In genomic region chr15:38885001-38885400, GRCh38 we compare ENCODE assay signal across 17 cellular contexts.
DNase-seq lines count a peak whose midpoint lies in the region; ATAC-seq, FAIRE-seq and TF ChIP-seq lines count a peak whose summit lies in the region.
"Had no signal": no experiment of that assay in that cellular context is flagged by ENCODE, and none has a peak within 500 bp of the region (broad histone marks: within the 10 kb centered on the region; RNA-seq: fewer than 3 reads in every experiment).

No MANE protein-coding gene starts in this region.

- H3K56ac ChIP-seq in IMR-90 (ENCODE audit: extremely low read depth, insufficient read depth, low read length), result peak overlapping the region; percentile 85; the same call in 1 of the 2 replicates

- H3K9me3 ChIP-seq in A549, result no peaks in the 10 kb centered on the region
- H3K9me3 ChIP-seq in IMR-90 (ENCODE audit: control insufficient read depth, insufficient read depth, low read length), result no peaks in the 10 kb centered on the region
- H3K9me3 ChIP-seq: Caco-2 had no signal

- H3K4me2 ChIP-seq in A549, result peak overlapping the region; percentile 74
- H3K4me2 ChIP-seq in IMR-90 (ENCODE audit: low read depth, low read length), result peak overlapping the region; percentile 35

- H3K36me3 Mint-ChIP-seq in chondrocyte (ENCODE audit: low read depth), result no peaks in the 10 kb centered on the region
- H3K36me3 Mint-ChIP-seq: activated naive CD4-positive, alpha-beta T cell treated with anti-CD3 and anti-CD28 coated beads, Interleukin-2, amount 10 ng/mL, durations not matched to agents 7 days and 5 days had no signal

- peaks cover 0 to 5% of the 10 kb centered on the region in 2 experiments; a peak in 2 of 4 replicates for H3K79me1 ChIP-seq in IMR-90 (ENCODE audit: low read depth in 1 of 2, low read length in 2 of 2)

- H4K20me1 ChIP-seq in IMR-90 (ENCODE audit: insufficient read depth, low read length), result no peaks in the 10 kb centered on the region

- FAIRE-seq in A549 (lab: Jason Lieb, UNC), result no peak
- FAIRE-seq: bronchial epithelial cell had no signal

- H3K27ac ChIP-seq in A549 (peak overlapping the region; percentile 81 to 93), IMR-90 (ENCODE audit: insufficient read depth, low read length) (peak overlapping the region; percentile 97)

- CTCF ChIA-PET in A549 (lab: Yijun Ruan, JAX), result interaction anchor here (1.4 kb wide), 1 partner anchor 68 kb away, joined by 7 read pairs; no protein-coding TSS in a partner anchor
- CTCF ChIA-PET in IMR-90 (lab: Yijun Ruan, JAX), result no interaction called here

- peak overlapping the region; percentile 93 for H3K18ac ChIP-seq in IMR-90 (ENCODE audit: low read depth, low read length)

- H3K27ac Mint-ChIP-seq in chondrocyte (ENCODE audit: unreplicated experiment), result peak overlapping the region; percentile 74
- H3K27ac Mint-ChIP-seq: activated naive CD4-positive, alpha-beta T cell treated with anti-CD3 and anti-CD28 coated beads, Interleukin-2, amount 10 ng/mL, durations not matched to agents 7 days and 5 days had no signal

- peak overlapping the region; percentile 47 for H2BK20ac ChIP-seq in IMR-90 (ENCODE audit: low read depth, low read length)

- H3K4me1 Mint-ChIP-seq in chondrocyte (ENCODE audit: low read depth), result peaks cover 71% of the 10 kb centered on the region

- peak overlapping the region; percentile 79; the same call in 1 of the 2 replicates for H2AK5ac ChIP-seq in IMR-90 (ENCODE audit: low read depth, low read length)

- peak overlapping the region; percentile 70; the same call in 1 of the 2 replicates for H3K23ac ChIP-seq in IMR-90 (ENCODE audit: low read depth, low read length)

- peak overlapping the region; percentile 53 for H3K4ac ChIP-seq in IMR-90 (ENCODE audit: low read depth, low read length)

- no peaks in the 10 kb centered on the region for H3K27me3 ChIP-seq in IMR-90 (ENCODE audit: control insufficient read depth, insufficient read depth, low read length)

- peak in 1 of 2 experiments; percentile 63 for DNase-seq in A549 (ENCODE audit: low read depth in 1 of 2, low spot score in 1 of 2)
- peak; percentile 48 for DNase-seq in IMR-90
- no peak for DNase-seq in chondrocyte (ENCODE audit: low spot score)
- DNase-seq in kidney glomerular epithelial cell (lab: John Stamatoyannopoulos, UW), result peak; percentile 51
- DNase-seq in activated naive CD4-positive, alpha-beta T cell treated with Interleukin-2 at 50 U/mL for 16 hours, result no peak
- no peak for DNase-seq in stimulated activated CD4-positive, alpha-beta T cell treated with anti-CD3 and anti-CD28 coated beads, Interleukin-4, amount 100 ng/mL, for 1 hour
- DNase-seq: activated CD4-positive, alpha-beta T cell treated with anti-CD3 and anti-CD28 coated beads for 4 hours; activated CD8-positive, alpha-beta memory T cell treated with anti-CD3 and anti-CD28 coated beads, Interleukin-2, amount 50 U/mL, for 48 hours; activated naive CD4-positive, alpha-beta T cell treated with anti-CD3 and anti-CD28 coated beads, Interleukin-2, amount 10 ng/mL, durations not matched to agents 7 days and 5 days; Caco-2; NCI-H1048; NCI-H2171; posterior cingulate gyrus; T-helper 9 cell had no signal

- H2AK9ac ChIP-seq in IMR-90 (replicated peaks; ENCODE audit: low read depth, low read length, poor library complexity), result no peak overlapping the region

- intact Hi-C loops in IMR-90 (cut with micrococcal nuclease), result no loop called here

- no peaks in the 10 kb centered on the region for H3K36me3 ChIP-seq in IMR-90 (ENCODE audit: control insufficient read depth, insufficient read depth, low read length)

- TF ChIP-seq RAD21 in A549 (conservative IDR thresholded peaks at IDR 0.05 in 1 of 2, IDR thresholded peaks at IDR 0.05 in 1 of 2), result no peak; a peak in 1 of 5 replicates
- TF ChIP-seq RAD21 in IMR-90 (IDR thresholded peaks at IDR 0.05; ENCODE audit: low read length), result no peak

- ATAC-seq in A549 (peak in 1 of 2 experiments; percentile 52; a peak in 3 of 6 replicates), IMR-90 (ENCODE audit: low read depth) (no peak), GM21528 (IDR thresholded peaks at IDR 0.05; ENCODE audit: low FRiP score, unreplicated experiment) (no peak), HG03135 (IDR thresholded peaks at IDR 0.05; ENCODE audit: unreplicated experiment) (no peak)

- H2BK120ac ChIP-seq in IMR-90 (ENCODE audit: low read depth, low read length), result peak overlapping the region; percentile 83

- H4K8ac ChIP-seq in IMR-90 (ENCODE audit: low read depth in 2 of 2, low read length in 2 of 2), result peak overlapping the region; percentile 78 to 80

- POLR2A ChIA-PET in A549 (lab: Yijun Ruan, JAX) (no interaction called here), IMR-90 (lab: Charles Lee; ENCODE audit: unreplicated experiment) (interaction anchor here (0.6 to 1.3 kb wide), 2 partner anchors 21 to 662 kb away, joined by 3 to 5 read pairs; no protein-coding TSS in a partner anchor)

- in situ Hi-C loops in IMR-90 (cut with MboI; ENCODE audit: low sequenced_read_pairs), result no loop called here

- TF ChIP-seq POLR2A in A549 (IDR thresholded peaks at IDR 0.05; ENCODE audit: low read length) (no peak), IMR-90 (IDR thresholded peaks at IDR 0.05; ENCODE audit: low read depth, low read length) (no peak)

- peak overlapping the region; percentile 89 for H4K5ac ChIP-seq in IMR-90 (ENCODE audit: low read depth, low read length)

- H3K9ac ChIP-seq in IMR-90 (ENCODE audit: low read depth, low read length), result peak overlapping the region; percentile 72

- H2AFZ ChIP-seq in IMR-90 (replicated peaks; ENCODE audit: low read length, poor library complexity), result no peak overlapping the region

- peak overlapping the region; percentile 100 for H2BK5ac ChIP-seq in IMR-90 (ENCODE audit: low read depth, low read length, poor library complexity, severe bottlenecking)

- H3K4me3 ChIP-seq in A549 (peak overlapping the region; percentile 23; the same call in 1 of the 3 replicates), IMR-90 (ENCODE audit: insufficient read depth, low read depth, low read length) (no peak overlapping the region)

- peaks cover 11% of the 10 kb centered on the region for H3K9me1 ChIP-seq in IMR-90 (ENCODE audit: insufficient read depth, low read length)

- TF ChIP-seq EP300 in A549 (IDR thresholded peaks at IDR 0.05), result no peak

- TF ChIP-seq CTCF in A549 (IDR thresholded peaks at IDR 0.05) (no peak), IMR-90 (conservative IDR thresholded peaks at IDR 0.05; ENCODE audit: low read depth, low read length) (no peak), chondrocyte (IDR thresholded peaks at IDR 0.05) (no peak)

- peak overlapping the region; percentile 74 for H4K91ac ChIP-seq in IMR-90 (ENCODE audit: insufficient read depth, low read depth, low read length)

- H3K4me3 Mint-ChIP-seq in chondrocyte (ENCODE audit: unreplicated experiment), result no peak overlapping the region
- H3K4me3 Mint-ChIP-seq: activated naive CD4-positive, alpha-beta T cell treated with anti-CD3 and anti-CD28 coated beads, Interleukin-2, amount 10 ng/mL, durations not matched to agents 7 days and 5 days had no signal

- no peaks in the 10 kb centered on the region for H3K9me3 Mint-ChIP-seq in chondrocyte (ENCODE audit: low read depth)
- H3K9me3 Mint-ChIP-seq: activated naive CD4-positive, alpha-beta T cell treated with anti-CD3 and anti-CD28 coated beads, Interleukin-2, amount 10 ng/mL, durations not matched to agents 7 days and 5 days had no signal

- H3K27me3 Mint-ChIP-seq in chondrocyte (ENCODE audit: low read depth), result no peaks in the 10 kb centered on the region

- dilution Hi-C loops in IMR-90 (cut with HindIII; ENCODE audit: low sequenced_read_pairs, unreplicated experiment), result no loop called here

- BruUV-seq in IMR-90 (replicated peaks; lab: Mats Ljungman, UMichigan), result no TSS peak

- 33% methylated on average over 2 of the region's 3 CpGs for WGBS in A549 (ENCODE audit: missing lambda C conversion rate)
- WGBS in IMR-90 (ENCODE audit: extremely low coverage in 2 of 2, insufficient read length in 1 of 2), 2 experiments, result no CpG with 5 or more reads among the region's 3 CpGs

- H3K14ac ChIP-seq in IMR-90 (replicated peaks; ENCODE audit: low read depth, low read length), result peak overlapping the region; percentile 59

- H3K4me1 ChIP-seq in A549, result peaks cover 50% of the 10 kb centered on the region
- H3K4me1 ChIP-seq in IMR-90 (ENCODE audit: control insufficient read depth, insufficient read depth, low read length), result peaks cover 27% of the 10 kb centered on the region
- H3K4me1 ChIP-seq: Caco-2 had no signal

- H2BK15ac ChIP-seq in IMR-90 (ENCODE audit: low read depth, low read length), result 0 out of 3 replicates have a peak overlapping the region, but pooled peaks have one; percentile 92

TF ChIP-seq in A549, 52 proteins besides CTCF, POLR2A, EP300 and RAD21 (continues in another document):
- TF ChIP-seq CHD2 (IDR thresholded peaks at IDR 0.05; ENCODE audit: low read length, partially characterized antibody) (no peak), ZFP36 (IDR thresholded peaks at IDR 0.05; ENCODE audit: borderline replicate concordance, partially characterized antibody) (no peak), BHLHE40 (IDR thresholded peaks at IDR 0.05; ENCODE audit: low read depth, low read length) (no peak), TP53 (CRISPR knock-in tag; IDR thresholded peaks at IDR 0.05) (no peak)
- TF ChIP-seq, protein P1, sequence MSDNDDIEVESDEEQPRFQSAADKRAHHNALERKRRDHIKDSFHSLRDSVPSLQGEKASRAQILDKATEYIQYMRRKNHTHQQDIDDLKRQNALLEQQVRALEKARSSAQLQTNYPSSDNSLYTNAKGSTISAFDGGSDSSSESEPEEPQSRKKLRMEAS (IDR thresholded peaks at IDR 0.05), result no peak

TF ChIP-seq in IMR-90, 13 proteins besides CTCF, POLR2A, EP300 and RAD21 (continues in another document):
- TF ChIP-seq MAFK (IDR thresholded peaks at IDR 0.05; ENCODE audit: low read depth, low read length) (no peak), FOS (IDR thresholded peaks at IDR 0.05; ENCODE audit: low read depth, low read length) (no peak), ELK1 (IDR thresholded peaks at IDR 0.05; ENCODE audit: borderline replicate concordance, low read depth, low read length) (no peak), RFX5 (IDR thresholded peaks at IDR 0.05; ENCODE audit: low read depth, low read length) (no peak), RCOR1 (IDR thresholded peaks at IDR 0.05; ENCODE audit: insufficient replicate concordance, low read length) (no peak), NFE2L2 (IDR thresholded peaks at IDR 0.05; ENCODE audit: low read depth, low read length) (no peak), SMC3 (IDR thresholded peaks at IDR 0.05; ENCODE audit: low read depth, low read length) (no peak), MXI1 (IDR thresholded peaks at IDR 0.05; ENCODE audit: borderline replicate concordance, low read depth, low read length) (no peak)

Comparison
In these comparisons a context has a peak if more than half of its experiments do, and no peak if none do; other contexts are left out.
1. DNase-seq: peak in IMR-90 (single experiment) and kidney glomerular epithelial cell (single experiment); none in chondrocyte (single experiment), activated naive CD4-positive, alpha-beta T cell treated with Interleukin-2 at 50 U/mL for 16 hours (single experiment) and stimulated activated CD4-positive, alpha-beta T cell treated with anti-CD3 and anti-CD28 coated beads, Interleukin-4, amount 100 ng/mL, for 1 hour (single experiment).